25 cellular contexts compared by ENCODE assay signal in the genomic region with DNA sequence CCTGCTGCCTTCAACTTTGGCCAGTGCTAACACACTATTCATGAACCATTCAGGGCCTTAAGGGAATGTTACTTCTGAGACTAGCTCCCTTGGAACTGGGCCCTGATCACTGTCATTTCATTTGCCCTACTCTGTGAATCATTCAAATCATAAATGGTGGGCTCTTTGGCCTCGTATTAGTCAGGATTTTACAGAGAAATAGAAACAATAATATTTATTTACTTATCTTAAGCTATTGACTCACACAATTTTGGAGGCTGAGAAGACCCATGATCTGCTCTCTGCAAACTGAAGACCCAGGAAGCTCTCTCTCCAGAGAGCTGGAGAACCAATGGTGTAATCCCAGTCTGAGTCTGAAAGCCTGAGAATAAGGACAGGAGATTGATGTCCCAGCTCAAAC.
"Had no signal": no experiment of that assay in that cellular context is flagged by ENCODE, and none has a peak within 500 bp of the region (broad histone marks: within the 10 kb centered on the region; RNA-seq: fewer than 3 reads in every experiment).

No MANE protein-coding gene starts in this region.

- ATAC-seq: activated CD8-positive, alpha-beta T cell treated with anti-CD3 and anti-CD28 coated beads, Interleukin-2, amount 10 ng/mL, durations not matched to agents 7 days and 5 days; Panc1; Right ventricle myocardium inferior; WTC11 had no signal

- H3K27ac ChIP-seq: adrenal gland, SK-N-MC had no signal

- DNase-seq: activated CD4-positive, alpha-beta T cell treated with anti-CD3 and anti-CD28 coated beads for 48 hours; activated CD4-positive, alpha-beta T cell treated with anti-CD3 and anti-CD28 coated beads, Interleukin-2, amount 50 U/mL, for 4 hours; activated CD4-positive, CD25-positive, alpha-beta regulatory T cell treated with anti-CD3 and anti-CD28 coated beads, Interleukin-2, amount 50 U/mL, for 72 hours; activated CD8-positive, alpha-beta memory T cell treated with anti-CD3 and anti-CD28 coated beads, Interleukin-2, amount 50 U/mL, for 48 hours; activated CD8-positive, alpha-beta T cell treated with anti-CD3 and anti-CD28 coated beads, Interleukin-2, amount 10 ng/mL, durations not matched to agents 7 days and 5 days; activated naive CD4-positive, alpha-beta T cell treated with anti-CD3 and anti-CD28 coated beads, Interleukin-2, amount 50 U/mL, for 16 hours; activated naive CD8-positive, alpha-beta T cell treated with anti-CD3 and anti-CD28 coated beads, Interleukin-2, amount 10 ng/mL, durations not matched to agents 7 days and 5 days; activated T-cell treated with anti-CD3 and anti-CD28 coated beads, Interleukin-2, amount 50 U/mL, for 1 hour; adrenal gland; anterior cingulate cortex; cerebellar nuclear complex; Kasumi-1; NCI-H1092; NCI-H1417; NCI-H1930; NCI-H2171; NCI-H226; NCI-H526; NCI-H82; RPMI8226; SW 1271 had no signal

- H3K36me3 ChIP-seq: adrenal gland had no signal

- H3K27me3 ChIP-seq: adrenal gland had no signal

- H3K4me3 ChIP-seq: adrenal gland, SK-N-MC had no signal

- H3K4me1 ChIP-seq: adrenal gland had no signal
